ENCODE assay signal across 8 cellular contexts in genomic region chr3:33718595-33718907, GRCh38. TPM values are rescaled to one million over a fixed set of nuclear protein-coding genes. Genes with fewer than 3 reads are reported as not detected.
A peak's percentile ranks its signal among the peaks of the same experiment; 100 is the strongest.
DNase-seq lines count a peak whose midpoint lies in the region; ATAC-seq, FAIRE-seq and TF ChIP-seq lines count a peak whose summit lies in the region.

No MANE protein-coding gene starts in this region.

- no CpG with 5 or more reads among the region's 7 CpGs for WGBS in H9 (ENCODE audit: extremely low coverage, insufficient read length, low lambda C conversion rate)

- no peak for ATAC-seq in GM18873 (IDR thresholded peaks at IDR 0.05; ENCODE audit: low FRiP score, unreplicated experiment)

- no peaks in the 10 kb centered on the region for H3K9me3 ChIP-seq in A673 (ENCODE audit: low read depth, low read length, poor library complexity, severe bottlenecking)
- no peaks in the 10 kb centered on the region for H3K9me3 ChIP-seq in H9 (ENCODE audit: control insufficient read depth, low read depth, low read length)
- no peaks in the 10 kb centered on the region for H3K9me3 ChIP-seq in keratinocyte (ENCODE audit: control insufficient read depth, low read depth, low read length)

- dilution Hi-C loops in keratinocyte (cut with MboI; ENCODE audit: extremely low pct_ligation_motif_present, low sequenced_read_pairs), result no loop called here

- peak overlapping the region; percentile 75 for H3K4me2 ChIP-seq in H9 (ENCODE audit: insufficient read depth, insufficient read length, low read length)
- H3K4me2 ChIP-seq in keratinocyte (ENCODE audit: control insufficient read depth, extremely low read depth, insufficient read depth, low read depth, low read length), result peak overlapping the region; percentile 100

- peaks cover 6% of the 10 kb centered on the region for H3K23me2 ChIP-seq in H9 (ENCODE audit: insufficient read length, low read depth, low read length, poor library complexity, severe bottlenecking)

- H3K18ac ChIP-seq in H9 (ENCODE audit: insufficient read length, low read depth, low read length), result no peak overlapping the region

- no peaks in the 10 kb centered on the region for H3K27me3 ChIP-seq in A673 (replicated peaks; ENCODE audit: insufficient read depth, low read depth, low read length, poor library complexity)
- H3K27me3 ChIP-seq in H9 (ENCODE audit: insufficient read depth, low read length), result no peaks in the 10 kb centered on the region
- no peaks in the 10 kb centered on the region for H3K27me3 ChIP-seq in keratinocyte (ENCODE audit: control insufficient read depth, extremely low read depth, insufficient read depth, low read length)

- DNase-seq in A673 (ENCODE audit: low spot score), result no peak
- DNase-seq in H9, result no peak
- DNase-seq in activated naive CD8-positive, alpha-beta T cell treated with anti-CD3 and anti-CD28 coated beads for 36 hours, result no peak
- DNase-seq in keratinocyte (ENCODE audit: low read depth, low spot score), result no peak
- no peak for DNase-seq in NCI-H1930 (lab: John Stamatoyannopoulos, UW)
- DNase-seq in GM10266 (ENCODE audit: extremely low spot score), result no peak

- no peaks in the 10 kb centered on the region for H3K9me3 Mint-ChIP-seq in H9
- H3K9me3 Mint-ChIP-seq in activated naive CD8-positive, alpha-beta T cell treated with anti-CD3 and anti-CD28 coated beads for 36 hours, result no peaks in the 10 kb centered on the region

- no peak overlapping the region for H2BK5ac ChIP-seq in H9 (ENCODE audit: insufficient read length, low read length)

- H3K27ac ChIP-seq in A673 (ENCODE audit: low read depth, low read length, poor library complexity, severe bottlenecking) (peak overlapping the region; percentile 95), H9 (ENCODE audit: insufficient read length, low read depth, low read length) (no peak overlapping the region), keratinocyte (ENCODE audit: control insufficient read depth, insufficient read depth, low read length) (peak overlapping the region; percentile 63), temporal lobe (ENCODE audit: low read depth, low read length) (peak overlapping the region; percentile 46)

- CTCF ChIA-PET in A673 (lab: Charles Lee), result no interaction called here

- H3K4me3 Mint-ChIP-seq in H9, result peak overlapping the region in 1 of 2 experiments; percentile 92; a peak in 4 of 5 replicates
- peak overlapping the region; percentile 92 for H3K4me3 Mint-ChIP-seq in activated naive CD8-positive, alpha-beta T cell treated with anti-CD3 and anti-CD28 coated beads for 36 hours

- no peaks in the 10 kb centered on the region for H3K36me3 ChIP-seq in A673 (ENCODE audit: insufficient read depth, low read length, poor library complexity, severe bottlenecking)
- H3K36me3 ChIP-seq in keratinocyte (ENCODE audit: control insufficient read depth in 2 of 2, extremely low read depth in 1 of 2, insufficient read depth in 2 of 2, low read length in 2 of 2), result no peaks in the 10 kb centered on the region

- H3K27me3 Mint-ChIP-seq in H9 (ENCODE audit: low read depth), result no peaks in the 10 kb centered on the region
- no peaks in the 10 kb centered on the region for H3K27me3 Mint-ChIP-seq in activated naive CD8-positive, alpha-beta T cell treated with anti-CD3 and anti-CD28 coated beads for 36 hours

- no peak overlapping the region for H3T11ph ChIP-seq in H9 (ENCODE audit: low read length)

- no peak overlapping the region for H4K91ac ChIP-seq in H9 (ENCODE audit: insufficient read length, low read depth, low read length)

- H3K14ac ChIP-seq in H9 (ENCODE audit: insufficient read depth, low read length), result no peak overlapping the region

- peak overlapping the region; percentile 81 to 95 (median 83); a peak in 6 of 7 replicates for H3K27ac Mint-ChIP-seq in H9
- peak overlapping the region; percentile 90 for H3K27ac Mint-ChIP-seq in activated naive CD8-positive, alpha-beta T cell treated with anti-CD3 and anti-CD28 coated beads for 36 hours

- H3K23ac ChIP-seq in H9 (ENCODE audit: insufficient read length, low read depth, low read length), result no peak overlapping the region

- H2AK5ac ChIP-seq in H9 (ENCODE audit: insufficient read length, low read length), result no peak overlapping the region

- peaks cover 0 to 1% (median 0%) of the 10 kb centered on the region in 3 experiments; a peak in 1 of 7 replicates for H3K36me3 Mint-ChIP-seq in H9 (ENCODE audit: insufficient read depth in 1 of 3, low read depth in 3 of 3)
- H3K36me3 Mint-ChIP-seq in activated naive CD8-positive, alpha-beta T cell treated with anti-CD3 and anti-CD28 coated beads for 36 hours, result peaks cover 2% of the 10 kb centered on the region

- intact Hi-C loops in A673 (cut with micrococcal nuclease; ENCODE audit: unreplicated experiment), result loop anchor here (10.0 kb wide), 1 partner anchor 584 kb away; no protein-coding TSS in a partner anchor

- H4K8ac ChIP-seq in H9 (replicated peaks; ENCODE audit: insufficient read length, low read depth, low read length), result no peak overlapping the region

- peaks cover 2% of the 10 kb centered on the region for H4K20me1 ChIP-seq in H9 (ENCODE audit: control insufficient read depth, insufficient read depth, insufficient read length)
- peaks cover 2% of the 10 kb centered on the region for H4K20me1 ChIP-seq in keratinocyte (ENCODE audit: control insufficient read depth, extremely low read depth, insufficient read depth, low read length)

- no peak for TF ChIP-seq CTCF in A673 (conservative IDR thresholded peaks at IDR 0.05; ENCODE audit: low read depth, low read length)
- no peak for TF ChIP-seq CTCF in H9 (conservative IDR thresholded peaks at IDR 0.05)
- TF ChIP-seq CTCF in keratinocyte (optimal IDR thresholded peaks at IDR 0.05 in 1 of 3, IDR thresholded peaks at IDR 0.05 in 1 of 3, conservative IDR thresholded peaks at IDR 0.05 in 1 of 3; ENCODE audit: extremely low read depth in 1 of 3, insufficient read depth in 2 of 3, low read length in 3 of 3), result no peak
- TF ChIP-seq CTCF in GM10266 (IDR thresholded peaks at IDR 0.05; ENCODE audit: control insufficient read depth, insufficient read depth, low read depth, missing control alignments), result no peak

- peak overlapping the region; percentile 13 for H3K9ac ChIP-seq in H9 (ENCODE audit: extremely low read depth, insufficient read length, low read length)
- H3K9ac ChIP-seq in keratinocyte (ENCODE audit: control insufficient read depth, extremely low read depth, insufficient read depth, low read length), result peak overlapping the region; percentile 90

- no peak overlapping the region for H2BK15ac ChIP-seq in H9 (ENCODE audit: low read depth, low read length)

- peaks cover 5 to 12% of the 10 kb centered on the region in 2 experiments for H3K4me1 Mint-ChIP-seq in H9
- H3K4me1 Mint-ChIP-seq in activated naive CD8-positive, alpha-beta T cell treated with anti-CD3 and anti-CD28 coated beads for 36 hours, result peaks cover 12% of the 10 kb centered on the region

- H2BK12ac ChIP-seq in H9 (ENCODE audit: insufficient read length, low read depth, low read length), result no peak overlapping the region

- H2BK120ac ChIP-seq in H9 (ENCODE audit: low read depth, low read length, poor library complexity, severe bottlenecking), result no peak overlapping the region

- H3K4me3 ChIP-seq in A673 (ENCODE audit: low read depth, low read length, poor library complexity, severe bottlenecking) (peak overlapping the region; percentile 80), keratinocyte (ENCODE audit: control insufficient read depth in 2 of 3, extremely low read depth in 1 of 3, insufficient read depth in 2 of 3, low read depth in 1 of 3, low read length in 3 of 3) (peak overlapping the region; percentile 61 to 80 (median 72))

- POLR2A ChIA-PET in A673 (lab: Charles Lee; ENCODE audit: low non-redundant PET), result no interaction called here

- no peak overlapping the region for H3K4ac ChIP-seq in H9 (ENCODE audit: low read depth, low read length)

- peaks cover 2% of the 10 kb centered on the region for H3K79me1 ChIP-seq in H9 (ENCODE audit: insufficient read depth, low read depth, low read length, poor library complexity, severe bottlenecking)

- no peak for FAIRE-seq in keratinocyte (lab: Jason Lieb, UNC)

- H3K79me2 ChIP-seq in H9 (ENCODE audit: insufficient read depth, low read length), result peaks cover 14% of the 10 kb centered on the region; the same call in 1 of the 2 replicates
- H3K79me2 ChIP-seq in keratinocyte (ENCODE audit: control insufficient read depth, insufficient read depth, low read length), result peaks cover 39% of the 10 kb centered on the region

- TSS peak; percentile 97 for BruUV-seq in A673 (replicated peaks; lab: Mats Ljungman, UMichigan)

- H3K56ac ChIP-seq in H9 (ENCODE audit: insufficient read length, low read depth, low read length), result no peak overlapping the region

- H2AFZ ChIP-seq in H9 (ENCODE audit: low read length) (peak overlapping the region; percentile 82), keratinocyte (ENCODE audit: control insufficient read depth, low read length) (peak overlapping the region; percentile 98)

- H4K5ac ChIP-seq in H9 (ENCODE audit: insufficient read length, low read depth, low read length), result no peak overlapping the region

- H2BK20ac ChIP-seq in H9 (ENCODE audit: low read depth, low read length, poor library complexity, severe bottlenecking), result no peak overlapping the region

- no peaks in the 10 kb centered on the region for H3K9me1 ChIP-seq in keratinocyte (ENCODE audit: control insufficient read depth, extremely low read depth, insufficient read depth, low read length)

- H3K4me1 ChIP-seq in A673 (ENCODE audit: insufficient read depth, low read length, poor library complexity, severe bottlenecking) (peaks cover 17% of the 10 kb centered on the region), H9 (ENCODE audit: insufficient read depth, low read length) (no peaks in the 10 kb centered on the region), keratinocyte (ENCODE audit: control insufficient read depth, extremely low read depth, insufficient read depth, low read length) (peaks cover 21% of the 10 kb centered on the region)

RNA-seq across cellular contexts. Expression of gene CLASP2, which starts 0.5 kb away (rescaled TPM):
- total RNA-seq in A673 (2021) (67.4 and 74.6 TPM in 2 replicates), H9 (2021) (55.5 and 60.5 TPM in 2 replicates), temporal lobe (953 TPM)
- total RNA-seq in activated naive CD8-positive, alpha-beta T cell treated with anti-CD3 and anti-CD28 coated beads for 36 hours, result 10 to 100 TPM; 41.2 to 44.2 TPM
- 31.4 to 49.5 TPM (median 34.4 TPM) in 3 replicates for polyA plus RNA-seq in keratinocyte
- polyA plus RNA-seq in keratinocyte (2011; ENCODE audit: low read depth), result 34.1 TPM
- polyA plus RNA-seq in keratinocyte (2011; cell fraction: cytosol; rRNA removed), result 15.1 and 32.0 TPM in 2 replicates
- polyA plus RNA-seq in keratinocyte (2011; cell fraction: nucleus; rRNA removed), result 48.3 and 55.2 TPM in 2 replicates
- 17.3 and 25.4 TPM in 2 replicates for polyA plus RNA-seq in keratinocyte (2012; ENCODE audit: low replicate concordance)
- polyA minus RNA-seq in keratinocyte, result 34.3 to 123 TPM (median 70.2 TPM) in 3 replicates
- 40.1 TPM for polyA minus RNA-seq in keratinocyte (2011; cell fraction: cytosol; rRNA and poly(A)+ RNA removed)
- 110 and 223 TPM in 2 replicates for polyA minus RNA-seq in keratinocyte (2011; cell fraction: nucleus; rRNA and poly(A)+ RNA removed)

Comparison
In these comparisons a context has a peak if more than half of its experiments do, and no peak if none do; other contexts are left out.
1. RNA of gene CLASP2, which starts 0.5 kb away (total RNA-seq): 953 TPM in temporal lobe (single experiment); 67.4 to 74.6 TPM in A673, 55.5 to 60.5 TPM in H9 and 41.2 to 44.2 TPM in activated naive CD8-positive, alpha-beta T cell treated with anti-CD3 and anti-CD28 coated beads for 36 hours; every median in the first group is over 10 times any median in the second.